Comparison of ENCODE assay signal across 10 cellular contexts in the genomic region with DNA sequence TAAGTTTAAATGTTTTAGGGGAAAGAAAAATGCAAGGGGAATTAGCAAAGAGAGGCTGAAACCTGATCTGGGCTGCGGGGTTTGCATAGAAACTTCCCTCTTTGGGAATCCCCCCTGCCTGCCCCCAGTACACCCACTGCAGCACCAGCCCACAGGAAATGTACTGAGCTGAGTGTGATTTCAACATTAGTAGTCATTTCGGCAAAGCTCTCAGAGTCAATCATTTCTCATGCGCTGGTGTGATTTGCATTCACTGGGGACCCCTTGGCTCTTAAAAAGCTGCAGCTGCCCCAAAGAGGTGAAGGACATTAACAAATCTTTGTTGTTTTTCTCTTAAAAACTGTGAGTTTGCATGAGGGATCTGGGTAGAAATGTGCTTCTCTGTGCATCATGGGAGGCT.
DNase-seq lines count a peak whose midpoint lies in the region; ATAC-seq and TF ChIP-seq lines count a peak whose summit lies in the region.
"Had no signal": no experiment of that assay in that cellular context is flagged by ENCODE, and none has a peak within 500 bp of the region (broad histone marks: within the 10 kb centered on the region; RNA-seq: fewer than 3 reads in every experiment).

No MANE protein-coding gene starts in this region.

- ATAC-seq in GM18499 (IDR thresholded peaks at IDR 0.05; ENCODE audit: insufficient read depth, unreplicated experiment) (peak; percentile 54), GM21360 (IDR thresholded peaks at IDR 0.05; ENCODE audit: unreplicated experiment) (peak; percentile 91), HG03097 (IDR thresholded peaks at IDR 0.05; ENCODE audit: low FRiP score, unreplicated experiment) (peak; percentile 83)
- ATAC-seq: effector memory CD8-positive, alpha-beta T cell had no signal

- TF ChIP-seq POLR2A in lower leg skin (IDR thresholded peaks at IDR 0.05) = no peak

- no peak for TF ChIP-seq CTCF in lower leg skin (IDR thresholded peaks at IDR 0.05)

- intact Hi-C loops in lower leg skin (cut with DNase I; ENCODE audit: low total_unique reads) = no loop called here

- DNase-seq in germinal center (ENCODE audit: low spot score) = peak; percentile 37
- no peak for DNase-seq in lower leg skin (ENCODE audit: low spot score in 2 of 2)
- no peak for DNase-seq in NCI-H187 (lab: John Stamatoyannopoulos, UW)
- no peak for DNase-seq in HCEC 1CT
- no peak for DNase-seq in ecto neural progenitor cell (ENCODE audit: low spot score)
- DNase-seq: activated T-cell treated with anti-CD3 and anti-CD28 coated beads, Interleukin-2, amount 50 U/mL, for 48 hours; effector memory CD8-positive, alpha-beta T cell had no signal

- H3K4me3 ChIP-seq in lower leg skin (ENCODE audit: low read depth, poor library complexity, severe bottlenecking) = no peak overlapping the region

- WGBS in lower leg skin, 2 donors = 61 to 63% methylated on average over 3 of the region's 3 CpGs
